19 cellular contexts compared by ENCODE assay signal in the genomic region with DNA sequence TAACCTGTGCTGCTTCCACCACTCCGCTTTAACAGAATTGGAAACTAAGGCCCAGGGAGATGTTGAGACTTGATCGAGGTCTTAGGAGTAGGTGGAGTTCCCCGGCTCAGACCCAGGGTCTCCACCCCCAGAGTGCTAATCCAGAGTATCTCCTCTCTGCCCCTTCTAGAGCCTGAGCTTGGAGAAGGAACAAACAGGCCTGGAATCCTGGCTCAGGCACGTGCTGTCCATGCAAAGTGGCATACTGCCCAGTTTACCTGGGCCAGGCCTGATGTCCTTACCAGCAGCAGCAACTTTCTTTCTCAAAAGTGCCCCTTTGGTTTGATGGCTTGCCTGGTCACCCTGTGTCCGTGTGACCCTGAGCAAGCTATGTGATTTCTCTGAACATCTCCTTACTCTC. TPM values are rescaled to one million over a fixed set of nuclear protein-coding genes. Genes with fewer than 3 reads are reported as not detected.
A peak's percentile ranks its signal among the peaks of the same experiment; 100 is the strongest.
DNase-seq lines count a peak whose midpoint lies in the region; ATAC-seq and TF ChIP-seq lines count a peak whose summit lies in the region.
"Had no signal": no experiment of that assay in that cellular context is flagged by ENCODE, and none has a peak within 500 bp of the region (broad histone marks: within the 10 kb centered on the region; RNA-seq: fewer than 3 reads in every experiment).

No MANE protein-coding gene starts in this region.

- no peaks in the 10 kb centered on the region for H3K9me3 Mint-ChIP-seq in CD8-positive, alpha-beta T cell
- H3K9me3 Mint-ChIP-seq in glutamatergic neuron (ENCODE audit: unreplicated experiment) = peaks cover 8% of the 10 kb centered on the region
- H3K9me3 Mint-ChIP-seq: CD14-positive monocyte had no signal

- WGBS in prostate gland = 62% methylated on average over 5 of the region's 5 CpGs

- no peaks in the 10 kb centered on the region for H3K9me3 ChIP-seq in CD8-positive, alpha-beta T cell (ENCODE audit: low read length)
- no peaks in the 10 kb centered on the region for H3K9me3 ChIP-seq in prostate gland
- H3K9me3 ChIP-seq in effector memory CD4-positive, alpha-beta T cell (ENCODE audit: control insufficient read depth, low read length) = no peaks in the 10 kb centered on the region
- H3K9me3 ChIP-seq: Caco-2, Peyer's patch had no signal

- H3K36me3 ChIP-seq in CD8-positive, alpha-beta T cell (ENCODE audit: insufficient read depth, low read length) = no peaks in the 10 kb centered on the region
- H3K36me3 ChIP-seq in prostate gland = no peaks in the 10 kb centered on the region
- H3K36me3 ChIP-seq in effector memory CD4-positive, alpha-beta T cell (ENCODE audit: control insufficient read depth, insufficient read depth, low read length) = no peaks in the 10 kb centered on the region
- H3K36me3 ChIP-seq: Peyer's patch had no signal

- H3K4me3 ChIP-seq in CD8-positive, alpha-beta T cell (ENCODE audit: low read depth, low read length) = no peak overlapping the region
- no peak overlapping the region for H3K4me3 ChIP-seq in prostate gland
- H3K4me3 ChIP-seq in effector memory CD4-positive, alpha-beta T cell (ENCODE audit: insufficient read depth, low read depth, low read length, poor library complexity, severe bottlenecking) = no peak overlapping the region
- H3K4me3 ChIP-seq: Peyer's patch had no signal

- DNase-seq in CD8-positive, alpha-beta T cell = no peak
- peak; percentile 9 for DNase-seq in NCI-H524 treated with DMSO at 0.1 percent for 48 hours (lab: John Stamatoyannopoulos, UW)
- DNase-seq in glutamatergic neuron = no peak
- peak; percentile 21 for DNase-seq in prostate gland (ENCODE audit: low spot score)
- DNase-seq in effector memory CD4-positive, alpha-beta T cell = no peak
- no peak for DNase-seq in AG08396 (ENCODE audit: low spot score)
- DNase-seq: Caco-2, DND-41, GDM1, HCEC 1CT, KBM-7, NCI-H1092 treated with DMSO at 0.1 percent for 48 hours, NCI-H1694 treated with DMSO at 0.1 percent for 48 hours, NCI-H345, Peyer's patch, SIG-M5 had no signal

- H3K36me3 Mint-ChIP-seq in CD8-positive, alpha-beta T cell = peaks cover 3% of the 10 kb centered on the region
- no peaks in the 10 kb centered on the region for H3K36me3 Mint-ChIP-seq in glutamatergic neuron (ENCODE audit: unreplicated experiment)
- H3K36me3 Mint-ChIP-seq: CD14-positive monocyte had no signal

- ATAC-seq in CD8-positive, alpha-beta T cell = no peak
- no peak for ATAC-seq in GM21528 (IDR thresholded peaks at IDR 0.05; ENCODE audit: low FRiP score, unreplicated experiment)

- H3K27me3 Mint-ChIP-seq in CD8-positive, alpha-beta T cell (ENCODE audit: low read depth) = no peaks in the 10 kb centered on the region
- H3K27me3 Mint-ChIP-seq in glutamatergic neuron (ENCODE audit: unreplicated experiment) = peaks cover 5% of the 10 kb centered on the region

- no peaks in the 10 kb centered on the region for H3K27me3 ChIP-seq in CD8-positive, alpha-beta T cell (ENCODE audit: insufficient read depth, low read length)
- no peaks in the 10 kb centered on the region for H3K27me3 ChIP-seq in prostate gland (replicated peaks; ENCODE audit: insufficient read depth)
- H3K27me3 ChIP-seq in effector memory CD4-positive, alpha-beta T cell (replicated peaks; ENCODE audit: control insufficient read depth, insufficient read depth, low read length, poor library complexity, severe bottlenecking) = no peaks in the 10 kb centered on the region
- H3K27me3 ChIP-seq: Peyer's patch had no signal

- peaks cover 13% of the 10 kb centered on the region for H3K4me1 ChIP-seq in CD8-positive, alpha-beta T cell (ENCODE audit: insufficient read depth, low read length)
- peaks cover 3% of the 10 kb centered on the region for H3K4me1 ChIP-seq in prostate gland (replicated peaks)
- peaks cover 9% of the 10 kb centered on the region for H3K4me1 ChIP-seq in effector memory CD4-positive, alpha-beta T cell (ENCODE audit: control insufficient read depth, insufficient read depth, low read length, poor library complexity, severe bottlenecking)

- no peak overlapping the region for H3K27ac ChIP-seq in CD8-positive, alpha-beta T cell (ENCODE audit: low read depth, low read length)
- H3K27ac ChIP-seq in prostate gland = no peak overlapping the region
- H3K27ac ChIP-seq in effector memory CD4-positive, alpha-beta T cell (ENCODE audit: insufficient read depth, low read length, poor library complexity, severe bottlenecking) = no peak overlapping the region

- H3K4me1 Mint-ChIP-seq in CD8-positive, alpha-beta T cell (ENCODE audit: low read depth) = peaks cover 14% of the 10 kb centered on the region
- peaks cover 18% of the 10 kb centered on the region for H3K4me1 Mint-ChIP-seq in glutamatergic neuron (ENCODE audit: low read depth, unreplicated experiment)

- no peak for TF ChIP-seq POLR2A in prostate gland (IDR thresholded peaks at IDR 0.05)

- peak overlapping the region; percentile 37 for H3K27ac Mint-ChIP-seq in CD8-positive, alpha-beta T cell
- H3K27ac Mint-ChIP-seq in glutamatergic neuron (ENCODE audit: unreplicated experiment) = no peak overlapping the region

- no peak overlapping the region for H3K4me3 Mint-ChIP-seq in CD8-positive, alpha-beta T cell
- H3K4me3 Mint-ChIP-seq in glutamatergic neuron (ENCODE audit: unreplicated experiment) = peak overlapping the region; percentile 13
- H3K4me3 Mint-ChIP-seq: CD14-positive monocyte had no signal

- CTCF ChIA-PET in CD8-positive, alpha-beta T cell (lab: Charles Lee) = interaction anchor here (0.7 kb wide), 2 partner anchors 29 to 34 kb away, joined by 3 read pairs; no protein-coding TSS in a partner anchor

- POLR2A ChIA-PET in CD8-positive, alpha-beta T cell (lab: Charles Lee) = no interaction called here

- intact Hi-C loops in CD8-positive, alpha-beta T cell (cut with DNase I, micrococcal nuclease) = loop anchor here in 1 of 2 experiments (10.0 kb wide), 1 partner anchor 357 kb away; no protein-coding TSS in a partner anchor
- intact Hi-C loops in prostate gland (cut with DNase I) = no loop called here

- no peak for TF ChIP-seq CTCF in CD8-positive, alpha-beta T cell (IDR thresholded peaks at IDR 0.05)
- TF ChIP-seq CTCF in glutamatergic neuron (IDR thresholded peaks at IDR 0.05; ENCODE audit: partially characterized antibody, unreplicated experiment) = no peak
- TF ChIP-seq CTCF in prostate gland (IDR thresholded peaks at IDR 0.05) = no peak

RNA-seq across cellular contexts. Expression of a gene that starts 3.7 kb away (rescaled TPM):
- total RNA-seq in CD8-positive, alpha-beta T cell = not detected
- total RNA-seq in glutamatergic neuron (ENCODE audit: unreplicated experiment) (not detected), prostate gland (1 to 10 TPM in 1 of 2 donors, not detected in 1; 2.8 TPM)
- total RNA-seq: HT1080, Peyer's patch had no signal

RNA-seq across cellular contexts. Expression of a gene that starts 4.1 kb away (rescaled TPM):
- 1 to 10 TPM; 6.4 to 7.7 TPM for total RNA-seq in CD8-positive, alpha-beta T cell
- total RNA-seq in glutamatergic neuron (ENCODE audit: unreplicated experiment) (11.9 TPM), prostate gland (10 to 100 TPM in 1 of 2 donors, 1 to 10 TPM in 1; 4.6 to 14.9 TPM)

RNA-seq across cellular contexts. Expression of a gene that starts 23.5 kb away (rescaled TPM):
- 10 to 100 TPM; 29.7 to 33.1 TPM for total RNA-seq in CD8-positive, alpha-beta T cell
- 213 TPM for total RNA-seq in glutamatergic neuron (ENCODE audit: unreplicated experiment)
- 100 to 1,000 TPM; 153 to 179 TPM for total RNA-seq in prostate gland

RNA-seq across cellular contexts. Expression of a gene that starts 25.6 kb away (rescaled TPM):
- not detected for total RNA-seq in CD8-positive, alpha-beta T cell
- total RNA-seq in glutamatergic neuron (ENCODE audit: unreplicated experiment) (21.7 TPM), prostate gland (1 to 10 TPM in 1 of 2 donors, under 1 TPM in 1; 0.73 to 1.8 TPM)

RNA-seq across cellular contexts. Expression of a gene that starts 42.5 kb away (rescaled TPM):
- total RNA-seq in CD8-positive, alpha-beta T cell = 100 to 1,000 TPM; 174 to 181 TPM
- total RNA-seq in glutamatergic neuron (ENCODE audit: unreplicated experiment) = 6.5 TPM
- total RNA-seq in prostate gland = 10 to 100 TPM in 1 of 2 donors, 1 to 10 TPM in 1; 5.9 to 38.6 TPM

Comparison
In these comparisons a context has a peak if more than half of its experiments do, and no peak if none do; other contexts are left out.
1. DNase-seq: peak in NCI-H524 treated with DMSO at 0.1 percent for 48 hours (single experiment) and prostate gland (single experiment); none in CD8-positive, alpha-beta T cell (0 of 7), glutamatergic neuron (single experiment), effector memory CD4-positive, alpha-beta T cell (0 of 3) and AG08396 (single experiment).